ENCODE assay signal across 8 cellular contexts in genomic region chr15:70507772-70508351, GRCh38.
DNase-seq lines count a peak whose midpoint lies in the region; ATAC-seq and TF ChIP-seq lines count a peak whose summit lies in the region.

No MANE protein-coding gene starts in this region.

- H3K4me1 Mint-ChIP-seq in activated T-helper 2 cell treated with anti-CD3 and anti-CD28 coated beads, Interferon-gamma antibody, Interleukin-2, Interleukin-4, amounts not matched to agents 10 μg/mL and 5 μg/mL and 100 μg/mL, durations not matched to agents 14 hours and 24 hours and 36 hours (ENCODE audit: low read depth): peaks cover 69% of the 10 kb centered on the region
- H3K4me1 Mint-ChIP-seq in natural killer cell (peaks cover 45 to 52% of the 10 kb centered on the region in 2 donors), H9 (peaks cover 43 to 50% of the 10 kb centered on the region in 2 experiments)

- H3K79me2 ChIP-seq in GM23248 (ENCODE audit: insufficient read depth): no peaks in the 10 kb centered on the region
- no peaks in the 10 kb centered on the region for H3K79me2 ChIP-seq in H9 (ENCODE audit: insufficient read depth, low read length)

- H4K20me1 ChIP-seq in GM23248 (ENCODE audit: insufficient read depth): no peaks in the 10 kb centered on the region
- no peaks in the 10 kb centered on the region for H4K20me1 ChIP-seq in H9 (ENCODE audit: control insufficient read depth, insufficient read depth, insufficient read length)

- peaks cover 27% of the 10 kb centered on the region for H3F3A ChIP-seq in GM23248 (ENCODE audit: insufficient read depth)

- H3K79me1 ChIP-seq in H9 (ENCODE audit: insufficient read depth, low read depth, low read length, poor library complexity, severe bottlenecking): no peaks in the 10 kb centered on the region

- peaks cover 43% of the 10 kb centered on the region for H3K9me3 Mint-ChIP-seq in activated T-helper 2 cell treated with anti-CD3 and anti-CD28 coated beads, Interferon-gamma antibody, Interleukin-2, Interleukin-4, amounts not matched to agents 10 μg/mL and 5 μg/mL and 100 μg/mL, durations not matched to agents 14 hours and 24 hours and 36 hours
- H3K9me3 Mint-ChIP-seq in natural killer cell (peaks cover 7 to 16% of the 10 kb centered on the region in 2 donors), H9 (peaks cover 12 to 24% of the 10 kb centered on the region in 2 experiments)

- H2BK5ac ChIP-seq in H9 (ENCODE audit: insufficient read length, low read length): no peak overlapping the region

- H3K4me3 Mint-ChIP-seq in activated T-helper 2 cell treated with anti-CD3 and anti-CD28 coated beads, Interferon-gamma antibody, Interleukin-2, Interleukin-4, amounts not matched to agents 10 μg/mL and 5 μg/mL and 100 μg/mL, durations not matched to agents 14 hours and 24 hours and 36 hours (ENCODE audit: low read depth): no peak overlapping the region
- H3K4me3 Mint-ChIP-seq in natural killer cell (no peak overlapping the region), H9 (no peak overlapping the region)

- no peak overlapping the region for H3K56ac ChIP-seq in H9 (ENCODE audit: insufficient read length, low read depth, low read length)

- ATAC-seq in natural killer cell (peak; percentile 28 to 68 (median 28)), HG02840 (IDR thresholded peaks at IDR 0.05; ENCODE audit: low FRiP score, unreplicated experiment) (no peak)

- peaks cover 20% of the 10 kb centered on the region for H3K36me3 Mint-ChIP-seq in activated T-helper 2 cell treated with anti-CD3 and anti-CD28 coated beads, Interferon-gamma antibody, Interleukin-2, Interleukin-4, amounts not matched to agents 10 μg/mL and 5 μg/mL and 100 μg/mL, durations not matched to agents 14 hours and 24 hours and 36 hours (ENCODE audit: low read depth)
- H3K36me3 Mint-ChIP-seq in natural killer cell (peaks cover 22% of the 10 kb centered on the region), H9 (ENCODE audit: insufficient read depth in 1 of 3, low read depth in 3 of 3) (peaks cover 0 to 10% (median 8%) of the 10 kb centered on the region in 3 experiments; a peak in 4 of 7 replicates)

- no peak overlapping the region for H2AK5ac ChIP-seq in H9 (ENCODE audit: insufficient read length, low read length)

- intact Hi-C loops in activated T-helper 2 cell treated with anti-CD3 and anti-CD28 coated beads, Interferon-gamma antibody, Interleukin-2, Interleukin-4, amounts not matched to agents 10 μg/mL and 5 μg/mL and 100 μg/mL, durations not matched to agents 14 hours and 24 hours and 36 hours (cut with micrococcal nuclease): loop anchor here (5.0 kb wide), 2 partner anchors 39 to 751 kb away; no protein-coding TSS in a partner anchor
- intact Hi-C loops in natural killer cell (cut with micrococcal nuclease): loop anchor here (2.0 kb wide), 1 partner anchor 15 kb away; no protein-coding TSS in a partner anchor
- intact Hi-C loops in tibial artery (cut with DNase I; ENCODE audit: low total_unique reads): no loop called here

- no peak overlapping the region for H4K91ac ChIP-seq in H9 (ENCODE audit: insufficient read length, low read depth, low read length)

- in situ Hi-C loops in GM23248 (cut with MboI): no loop called here

- no peak overlapping the region for H3K4ac ChIP-seq in H9 (ENCODE audit: low read depth, low read length)

- H3K9me3 ChIP-seq in GM23248 (ENCODE audit: low read depth): no peaks in the 10 kb centered on the region
- no peaks in the 10 kb centered on the region for H3K9me3 ChIP-seq in H9 (ENCODE audit: control insufficient read depth, low read depth, low read length)
- peaks cover 0 to 23% (median 13%) of the 10 kb centered on the region in 3 donors for H3K9me3 ChIP-seq in tibial artery

- H3K9ac ChIP-seq in GM23248: no peak overlapping the region
- H3K9ac ChIP-seq in H9 (ENCODE audit: extremely low read depth, insufficient read length, low read length): no peak overlapping the region

- H4K5ac ChIP-seq in H9 (ENCODE audit: insufficient read length, low read depth, low read length): no peak overlapping the region

- no peaks in the 10 kb centered on the region for H3K23me2 ChIP-seq in H9 (ENCODE audit: insufficient read length, low read depth, low read length, poor library complexity, severe bottlenecking)

- no peak overlapping the region for H2BK12ac ChIP-seq in H9 (ENCODE audit: insufficient read length, low read depth, low read length)

- no peaks in the 10 kb centered on the region for H3K36me3 ChIP-seq in GM23248 (ENCODE audit: low read depth)
- H3K36me3 ChIP-seq in tibial artery: no peaks in the 10 kb centered on the region

- no peak overlapping the region for H3K14ac ChIP-seq in H9 (ENCODE audit: insufficient read depth, low read length)

- no peak overlapping the region for H3K27ac ChIP-seq in GM23248
- no peak overlapping the region for H3K27ac ChIP-seq in H9 (ENCODE audit: insufficient read length, low read depth, low read length)
- H3K27ac ChIP-seq in tibial artery: no peak overlapping the region

- H3K27me3 Mint-ChIP-seq in activated T-helper 2 cell treated with anti-CD3 and anti-CD28 coated beads, Interferon-gamma antibody, Interleukin-2, Interleukin-4, amounts not matched to agents 10 μg/mL and 5 μg/mL and 100 μg/mL, durations not matched to agents 14 hours and 24 hours and 36 hours (ENCODE audit: low read depth): peaks cover 7% of the 10 kb centered on the region
- H3K27me3 Mint-ChIP-seq in natural killer cell (ENCODE audit: low read depth in 2 of 2) (peaks cover 13 to 47% of the 10 kb centered on the region in 2 donors), H9 (ENCODE audit: low read depth) (peaks cover 2% of the 10 kb centered on the region; the same call in 1 of the 2 replicates)

- peak overlapping the region; percentile 55 for H3K4me2 ChIP-seq in GM23248 (ENCODE audit: unreplicated experiment)
- H3K4me2 ChIP-seq in H9 (ENCODE audit: insufficient read depth, insufficient read length, low read length): no peak overlapping the region

- 100% methylated on average over 1 of the region's 1 CpG for WGBS in GM23248 (ENCODE audit: low coverage in 1 of 2, low lambda C conversion rate in 2 of 2, missing lambda C conversion rate in 2 of 2), 2 experiments
- no CpG with 5 or more reads among the region's 1 CpG for WGBS in H9 (ENCODE audit: extremely low coverage, insufficient read length, low lambda C conversion rate)

- H3T11ph ChIP-seq in H9 (ENCODE audit: low read length): no peak overlapping the region

- DNase-seq in GM23248 (peak; percentile 83), NCI-H2029 treated with DMSO at 0.1 percent for 48 hours (lab: John Stamatoyannopoulos, UW) (peak; percentile 87), natural killer cell (no peak), H9 (no peak), NCI-H1417 treated with DMSO at 0.1 percent for 48 hours (lab: John Stamatoyannopoulos, UW) (no peak), tibial artery (no peak)
- DNase-seq in activated T-helper 2 cell treated with anti-CD3 and anti-CD28 coated beads, Interferon-gamma antibody, Interleukin-2, Interleukin-4, amounts not matched to agents 10 μg/mL and 5 μg/mL and 100 μg/mL, durations not matched to agents 14 hours and 24 hours and 36 hours (ENCODE audit: low spot score): no peak

- H3K18ac ChIP-seq in H9 (ENCODE audit: insufficient read length, low read depth, low read length): no peak overlapping the region

- H2BK15ac ChIP-seq in H9 (ENCODE audit: low read depth, low read length): no peak overlapping the region

- no peak overlapping the region for H4K8ac ChIP-seq in H9 (replicated peaks; ENCODE audit: insufficient read length, low read depth, low read length)

- peak overlapping the region; percentile 10 for H3K27ac Mint-ChIP-seq in activated T-helper 2 cell treated with anti-CD3 and anti-CD28 coated beads, Interferon-gamma antibody, Interleukin-2, Interleukin-4, amounts not matched to agents 10 μg/mL and 5 μg/mL and 100 μg/mL, durations not matched to agents 14 hours and 24 hours and 36 hours
- no peak overlapping the region for H3K27ac Mint-ChIP-seq in natural killer cell
- no peak overlapping the region for H3K27ac Mint-ChIP-seq in H9

- no peak overlapping the region for H2BK20ac ChIP-seq in H9 (ENCODE audit: low read depth, low read length, poor library complexity, severe bottlenecking)

- H3K27me3 ChIP-seq in GM23248 (replicated peaks; ENCODE audit: insufficient read depth) (no peaks in the 10 kb centered on the region), H9 (ENCODE audit: insufficient read depth, low read length) (no peaks in the 10 kb centered on the region), tibial artery (no peaks in the 10 kb centered on the region)

- H3K4me3 ChIP-seq in GM23248: no peak overlapping the region
- H3K4me3 ChIP-seq in tibial artery: no peak overlapping the region

- no peaks in the 10 kb centered on the region for H3K9me2 ChIP-seq in GM23248 (ENCODE audit: insufficient read depth)

- H2BK120ac ChIP-seq in H9 (ENCODE audit: low read depth, low read length, poor library complexity, severe bottlenecking): no peak overlapping the region

- peaks cover 50% of the 10 kb centered on the region for H3K4me1 ChIP-seq in GM23248 (ENCODE audit: insufficient read depth)
- peaks cover 7% of the 10 kb centered on the region; the same call in 1 of the 2 replicates for H3K4me1 ChIP-seq in H9 (ENCODE audit: insufficient read depth, low read length)
- H3K4me1 ChIP-seq in tibial artery: peaks cover 4 to 37% (median 29%) of the 10 kb centered on the region in 4 donors

- TF ChIP-seq CTCF in natural killer cell (IDR thresholded peaks at IDR 0.05): no peak
- TF ChIP-seq CTCF in H9 (conservative IDR thresholded peaks at IDR 0.05): no peak
- TF ChIP-seq CTCF in tibial artery (IDR thresholded peaks at IDR 0.05): no peak

- no peak overlapping the region for H3K23ac ChIP-seq in H9 (ENCODE audit: insufficient read length, low read depth, low read length)

- H2AFZ ChIP-seq in GM23248 (no peak overlapping the region), H9 (ENCODE audit: low read length) (no peak overlapping the region)

Comparison
In these comparisons a context has a peak if more than half of its experiments do, and no peak if none do; other contexts are left out.
1. DNase-seq: peak in GM23248 (single experiment) and NCI-H2029 treated with DMSO at 0.1 percent for 48 hours (single experiment); none in activated T-helper 2 cell treated with anti-CD3 and anti-CD28 coated beads, Interferon-gamma antibody, Interleukin-2, Interleukin-4, amounts not matched to agents 10 μg/mL and 5 μg/mL and 100 μg/mL, durations not matched to agents 14 hours and 24 hours and 36 hours (single experiment), natural killer cell (single experiment), H9 (single experiment), NCI-H1417 treated with DMSO at 0.1 percent for 48 hours (single experiment) and tibial artery (0 of 2).